ENCODE assay signal across 10 cellular contexts in the genomic region with DNA sequence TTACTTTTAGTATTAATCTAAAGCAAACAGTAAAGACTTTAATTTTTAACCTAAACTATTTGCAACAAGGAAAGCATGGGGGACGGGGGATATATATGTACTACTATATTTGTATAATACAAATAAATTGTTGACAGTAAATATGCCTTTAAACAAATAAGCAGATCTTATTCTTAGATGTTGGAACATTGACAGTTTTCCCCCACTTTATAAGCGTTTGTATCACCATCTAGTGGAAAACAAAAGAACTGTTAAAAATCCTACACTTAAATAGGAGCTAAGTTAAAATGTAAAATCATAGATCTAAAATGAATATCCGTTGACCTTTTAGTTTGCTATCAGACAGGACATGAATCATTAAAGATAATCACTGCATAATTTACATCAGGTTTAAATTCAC. TPM values are rescaled to one million over a fixed set of nuclear protein-coding genes. Genes with fewer than 3 reads are reported as not detected.
DNase-seq lines count a peak whose midpoint lies in the region; ATAC-seq and TF ChIP-seq lines count a peak whose summit lies in the region.
"Had no signal": no experiment of that assay in that cellular context is flagged by ENCODE, and none has a peak within 500 bp of the region (broad histone marks: within the 10 kb centered on the region; RNA-seq: fewer than 3 reads in every experiment).

No MANE protein-coding gene starts in this region.

- H3K27ac ChIP-seq in DND-41 (ENCODE audit: low read length) (no peak overlapping the region), KMS-11 (no peak overlapping the region), left lung (no peak overlapping the region)
- H3K27ac ChIP-seq: neutrophil, SJCRH30 had no signal

- H2AFZ ChIP-seq in DND-41 (ENCODE audit: low read depth, low read length) (no peak overlapping the region), KMS-11 (ENCODE audit: low read depth) (no peak overlapping the region)

- H3K4me3 ChIP-seq in DND-41 (ENCODE audit: low read depth in 1 of 2, low read length in 2 of 2), result no peak overlapping the region
- H3K4me3 ChIP-seq in KMS-11 (IDR thresholded peaks at IDR 0.05; ENCODE audit: insufficient read depth, low read depth, low read length), result no peak overlapping the region
- H3K4me3 ChIP-seq in left lung, result no peak overlapping the region
- H3K4me3 ChIP-seq: SJCRH30 had no signal

- no peak overlapping the region for H3K9ac ChIP-seq in DND-41 (ENCODE audit: low read depth, low read length)
- no peak overlapping the region for H3K9ac ChIP-seq in KMS-11

- no peak overlapping the region for H3K4me2 ChIP-seq in DND-41 (ENCODE audit: insufficient read depth, low read length)
- H3K4me2 ChIP-seq in KMS-11, result no peak overlapping the region

- H3K4me1 ChIP-seq in DND-41 (ENCODE audit: insufficient read depth, low read length) (no peaks in the 10 kb centered on the region), KMS-11 (ENCODE audit: low read depth, poor library complexity, severe bottlenecking) (peaks cover 16% of the 10 kb centered on the region), left lung (peaks cover 4 to 8% of the 10 kb centered on the region in 2 donors)
- H3K4me1 ChIP-seq: SJCRH30 had no signal

- intact Hi-C loops in left lung (cut with DNase I), result no loop called here

- no peaks in the 10 kb centered on the region for H3K79me2 ChIP-seq in DND-41 (ENCODE audit: insufficient read depth, low read length)
- no peaks in the 10 kb centered on the region for H3K79me2 ChIP-seq in KMS-11 (ENCODE audit: insufficient read depth, low read depth)

- no peaks in the 10 kb centered on the region for H3K9me3 ChIP-seq in DND-41 (ENCODE audit: insufficient read depth, low read length, severe bottlenecking)
- no peaks in the 10 kb centered on the region for H3K9me3 ChIP-seq in left lung
- H3K9me3 ChIP-seq: neutrophil, SJCRH30 had no signal

- TF ChIP-seq CTCF in DND-41 (IDR thresholded peaks at IDR 0.05; ENCODE audit: borderline replicate concordance, extremely low read depth, low read length, poor library complexity, severe bottlenecking), result peak; percentile 60
- TF ChIP-seq CTCF in KMS-11 (conservative IDR thresholded peaks at IDR 0.05; ENCODE audit: low read depth, low read length), result peak; percentile 68
- peak; percentile 33 to 59 for TF ChIP-seq CTCF in left lung (IDR thresholded peaks at IDR 0.05)

- H3K36me3 ChIP-seq in DND-41 (ENCODE audit: insufficient read depth, low read length), result peaks cover 83% of the 10 kb centered on the region
- H3K36me3 ChIP-seq in KMS-11 (ENCODE audit: insufficient read depth), result peaks cover 12% of the 10 kb centered on the region; the same call in 1 of the 2 replicates
- peaks cover 0 to 33% of the 10 kb centered on the region in 2 donors for H3K36me3 ChIP-seq in left lung
- H3K36me3 ChIP-seq: SJCRH30 had no signal

- H4K20me1 ChIP-seq in DND-41 (ENCODE audit: insufficient read depth, low read length), result no peaks in the 10 kb centered on the region
- H4K20me1 ChIP-seq in KMS-11 (ENCODE audit: insufficient read depth), result no peaks in the 10 kb centered on the region

- peak; percentile 48; the same call in 1 of the 3 replicates for ATAC-seq in DND-41 (ENCODE audit: insufficient read depth, low read depth)
- ATAC-seq in left lung, result peak; percentile 44
- ATAC-seq in HG03135 (IDR thresholded peaks at IDR 0.05; ENCODE audit: unreplicated experiment), result no peak
- ATAC-seq in HG03565 (IDR thresholded peaks at IDR 0.05; ENCODE audit: unreplicated experiment), result no peak
- ATAC-seq in HG03520 (IDR thresholded peaks at IDR 0.05; ENCODE audit: unreplicated experiment), result no peak

- H3K27me3 ChIP-seq in DND-41 (ENCODE audit: insufficient read depth, low read length, poor library complexity) (no peaks in the 10 kb centered on the region), KMS-11 (ENCODE audit: insufficient read depth, low read depth) (no peaks in the 10 kb centered on the region), left lung (no peaks in the 10 kb centered on the region)
- H3K27me3 ChIP-seq: neutrophil, SJCRH30 had no signal

- DNase-seq in DND-41 (no peak), astrocyte of the hippocampus (ENCODE audit: low read depth, low spot score) (peak; percentile 61), left lung (no peak)
- no peak for DNase-seq in stimulated activated CD4-positive, alpha-beta T cell treated with anti-CD3 and anti-CD28 coated beads, Interleukin-1b, Interleukin-23, amount 100 ng/mL, for 48 hours

RNA-seq across cellular contexts. Expression of a gene that starts 50.0 kb away (rescaled TPM):
- 10 to 100 TPM; 47.6 to 47.7 TPM for total RNA-seq in left lung

Comparison
In these comparisons a context has a peak if more than half of its experiments do, and no peak if none do; other contexts are left out.
1. ATAC-seq: peak in DND-41 (single experiment) and left lung (single experiment); none in HG03135 (single experiment), HG03565 (single experiment) and HG03520 (single experiment).
2. Peak in every context shown above with its lines, with median percentiles within 50 percentile points of each other: CTCF ChIP-seq.